In the genomic region with DNA sequence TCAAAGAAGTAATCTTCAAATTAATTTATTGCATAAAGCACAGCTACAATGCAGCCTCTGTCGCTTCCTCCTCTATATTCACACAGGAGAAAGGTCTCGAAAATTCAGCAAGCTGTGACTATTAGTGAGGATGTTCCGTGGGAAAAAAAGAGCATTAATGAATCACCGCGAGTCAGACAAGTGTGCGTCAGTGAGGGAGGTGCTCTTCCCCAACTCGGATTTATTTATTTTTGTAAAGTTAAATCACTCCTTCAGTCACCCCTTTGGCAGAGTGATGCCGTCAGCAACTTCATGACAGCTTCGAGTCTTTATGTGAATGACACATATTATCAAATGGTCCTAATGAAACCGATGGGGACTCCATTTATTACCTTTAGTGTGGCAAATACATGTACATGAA, we compare ENCODE assay signal across 18 cellular contexts.
DNase-seq lines count a peak whose midpoint lies in the region; ATAC-seq, FAIRE-seq and TF ChIP-seq lines count a peak whose summit lies in the region.
"Had no signal": no experiment of that assay in that cellular context is flagged by ENCODE, and none has a peak within 500 bp of the region (broad histone marks: within the 10 kb centered on the region; RNA-seq: fewer than 3 reads in every experiment).

No MANE protein-coding gene starts in this region.

- H3K4me1 Mint-ChIP-seq in mesothelial cell of epicardium = no peaks in the 10 kb centered on the region
- no peaks in the 10 kb centered on the region for H3K4me1 Mint-ChIP-seq in stimulated activated naive CD8-positive, alpha-beta T cell treated with anti-CD3 and anti-CD28 coated beads, Interleukin-15, amount 100 ng/mL, for 72 hours
- H3K4me1 Mint-ChIP-seq: CD4-positive, alpha-beta memory T cell had no signal

- no peaks in the 10 kb centered on the region for H3K36me3 Mint-ChIP-seq in mesothelial cell of epicardium
- H3K36me3 Mint-ChIP-seq: CD4-positive, alpha-beta memory T cell had no signal

- FAIRE-seq in bronchial epithelial cell (lab: Jason Lieb, UNC) = no peak
- FAIRE-seq: A549, D721Med, H1, HepG2, HTR-8/SVneo had no signal

- H3K4me3 Mint-ChIP-seq in mesothelial cell of epicardium = no peak overlapping the region
- no peak overlapping the region for H3K4me3 Mint-ChIP-seq in stimulated activated naive CD8-positive, alpha-beta T cell treated with anti-CD3 and anti-CD28 coated beads, Interleukin-15, amount 100 ng/mL, for 72 hours
- H3K4me3 Mint-ChIP-seq: CD4-positive, alpha-beta memory T cell had no signal

- peaks cover 19% of the 10 kb centered on the region for H3K27me3 Mint-ChIP-seq in mesothelial cell of epicardium (ENCODE audit: low read depth)
- H3K27me3 Mint-ChIP-seq in stimulated activated naive CD8-positive, alpha-beta T cell treated with anti-CD3 and anti-CD28 coated beads, Interleukin-15, amount 100 ng/mL, for 72 hours = no peaks in the 10 kb centered on the region
- H3K27me3 Mint-ChIP-seq: CD4-positive, alpha-beta memory T cell had no signal

- no peaks in the 10 kb centered on the region for H3K27me3 ChIP-seq in bronchial epithelial cell (ENCODE audit: control insufficient read depth, insufficient read depth, low read length)
- H3K27me3 ChIP-seq: BE2C had no signal

- H3K9me3 Mint-ChIP-seq in mesothelial cell of epicardium = no peaks in the 10 kb centered on the region
- peaks cover 0 to 8% of the 10 kb centered on the region in 2 donors for H3K9me3 Mint-ChIP-seq in stimulated activated naive CD8-positive, alpha-beta T cell treated with anti-CD3 and anti-CD28 coated beads, Interleukin-15, amount 100 ng/mL, for 72 hours

- no peaks in the 10 kb centered on the region for H3K36me3 ChIP-seq in bronchial epithelial cell (ENCODE audit: control insufficient read depth, insufficient read depth, low read length)
- H3K36me3 ChIP-seq: BE2C, HAP-1 had no signal

- ATAC-seq in stimulated activated naive CD8-positive, alpha-beta T cell treated with anti-CD3 and anti-CD28 coated beads, Interleukin-15, amount 100 ng/mL, for 72 hours = no peak
- ATAC-seq: A549, HepG2 had no signal

- DNase-seq in HT1080 (ENCODE audit: low read depth) (peak; percentile 21), NCI-H460 (ENCODE audit: extremely low read depth, low read depth) (peak; percentile 49), bronchial epithelial cell (ENCODE audit: low read depth) (peak; percentile 3), mesothelial cell of epicardium (ENCODE audit: low spot score in 2 of 2, unreplicated experiment in 2 of 2) (no peak), NCI-H1436 treated with DMSO at 0.1 percent for 48 hours (lab: John Stamatoyannopoulos, UW) (no peak), NCI-H1048 (lab: John Stamatoyannopoulos, UW) (no peak)
- no peak for DNase-seq in stimulated activated naive CD8-positive, alpha-beta T cell treated with anti-CD3 and anti-CD28 coated beads, Interleukin-15, amount 100 ng/mL, for 72 hours
- DNase-seq: BE2C; CD4-positive, alpha-beta memory T cell; DMS153; DMS79 treated with DMSO at 0.1 percent for 48 hours; GF-D8 had no signal

- H3K27ac Mint-ChIP-seq in mesothelial cell of epicardium = no peak overlapping the region
- H3K27ac Mint-ChIP-seq in stimulated activated naive CD8-positive, alpha-beta T cell treated with anti-CD3 and anti-CD28 coated beads, Interleukin-15, amount 100 ng/mL, for 72 hours = no peak overlapping the region
- H3K27ac Mint-ChIP-seq: CD4-positive, alpha-beta memory T cell had no signal

- TF ChIP-seq CTCF in bronchial epithelial cell (IDR thresholded peaks at IDR 0.05; ENCODE audit: insufficient read depth, low read length, severe bottlenecking) (no peak), mesothelial cell of epicardium (IDR thresholded peaks at IDR 0.05; ENCODE audit: unreplicated experiment) (no peak)

- no peak overlapping the region for H3K4me3 ChIP-seq in bronchial epithelial cell (ENCODE audit: low read depth, low read length)
- H3K4me3 ChIP-seq: A549, HAP-1 had no signal

Comparison
In these comparisons a context has a peak if more than half of its experiments do, and no peak if none do; other contexts are left out.
1. DNase-seq: peak in HT1080 (single experiment), NCI-H460 (single experiment) and bronchial epithelial cell (single experiment); none in mesothelial cell of epicardium (0 of 2), stimulated activated naive CD8-positive, alpha-beta T cell treated with anti-CD3 and anti-CD28 coated beads, Interleukin-15, amount 100 ng/mL, for 72 hours (0 of 2), NCI-H1436 treated with DMSO at 0.1 percent for 48 hours (single experiment) and NCI-H1048 (single experiment).